28 cellular contexts compared by ENCODE assay signal in the genomic region with DNA sequence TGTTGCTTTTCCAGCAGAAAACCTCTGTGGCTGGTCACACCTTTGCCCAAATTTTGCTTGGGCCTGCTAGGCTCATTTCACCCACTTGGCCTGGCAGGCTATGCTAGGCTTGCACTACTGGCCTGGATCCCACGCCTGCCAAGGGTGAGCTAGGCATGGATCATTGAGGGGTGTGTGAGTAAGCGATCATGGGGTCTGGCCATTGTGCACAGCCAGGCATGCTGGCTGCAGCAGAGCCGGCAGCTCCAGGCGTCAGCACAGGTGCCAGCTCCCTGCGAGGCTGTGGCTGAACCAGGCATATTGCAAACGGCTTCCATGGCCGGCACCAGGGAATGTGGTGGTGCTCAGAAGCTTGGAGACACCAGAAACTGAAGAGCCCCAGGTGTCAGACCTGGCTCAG. TPM values are rescaled to one million over a fixed set of nuclear protein-coding genes. Genes with fewer than 3 reads are reported as not detected.
DNase-seq lines count a peak whose midpoint lies in the region; ATAC-seq, FAIRE-seq and TF ChIP-seq lines count a peak whose summit lies in the region.
"Had no signal": no experiment of that assay in that cellular context is flagged by ENCODE, and none has a peak within 500 bp of the region (broad histone marks: within the 10 kb centered on the region; RNA-seq: fewer than 3 reads in every experiment).

No MANE protein-coding gene starts in this region.

- no peaks in the 10 kb centered on the region for H3K9me2 ChIP-seq in PC-9 (ENCODE audit: insufficient read depth)

- H3K36me3 ChIP-seq in HepG2 (replicated peaks in 1 of 2; ENCODE audit: control insufficient read depth in 1 of 2, insufficient read depth in 2 of 2, low read length in 2 of 2) (no peaks in the 10 kb centered on the region), right lobe of liver (no peaks in the 10 kb centered on the region), bronchial epithelial cell (ENCODE audit: control insufficient read depth, insufficient read depth, low read length) (no peaks in the 10 kb centered on the region), PC-9 (ENCODE audit: low read depth) (no peaks in the 10 kb centered on the region)
- H3K36me3 ChIP-seq: BE2C, HAP-1 had no signal

- in situ Hi-C loops in HepG2 (cut with HindIII; ENCODE audit: extremely low pct_ligation_motif_present, low pct_unique_long_range_greater_than_20kb), result no loop called here

- POLR2A ChIA-PET in HepG2 (lab: Yijun Ruan, JAX) (interaction anchor here (1.5 kb wide), 1 partner anchor 20 kb away, joined by 3 read pairs; a partner anchor contains a TSS), PC-9 (lab: Charles Lee; ENCODE audit: unreplicated experiment) (interaction anchor here (0.7 kb wide), 1 partner anchor 286 kb away, joined by 3 read pairs; no protein-coding TSS in a partner anchor)

- no peak for DNase-seq in HepG2 (ENCODE audit: low spot score)
- no peak for DNase-seq in right lobe of liver
- DNase-seq in bronchial epithelial cell (ENCODE audit: low read depth), result peak; percentile 7
- DNase-seq in midbrain (lab: John Stamatoyannopoulos, UW), result peak; percentile 53
- DNase-seq in urothelium cell line (ENCODE audit: low spot score), result no peak
- DNase-seq in PC-9, result no peak
- DNase-seq: activated CD8-positive, alpha-beta memory T cell treated with anti-CD3 and anti-CD28 coated beads for 24 hours; activated naive CD4-positive, alpha-beta T cell; activated T-cell treated with anti-CD3 and anti-CD28 coated beads, Interleukin-2, amount 50 U/mL, for 4 hours; BE2C; DMS153; foreskin fibroblast; naive B cell; NCI-H2081 treated with DMSO at 0.1 percent for 48 hours; NCI-H345; NCI-H748 treated with DMSO at 0.1 percent for 48 hours; stimulated activated CD4-positive, alpha-beta T cell treated with anti-CD3 and anti-CD28 coated beads, Interleukin-2, amount 100 ng/mL, for 24 hours; stomach had no signal

- no peak overlapping the region for H3K4me3 ChIP-seq in HepG2 (replicated peaks in 1 of 3; ENCODE audit: insufficient read depth in 1 of 3, low read depth in 2 of 3, low read length in 3 of 3)
- H3K4me3 ChIP-seq in right lobe of liver, result no peak overlapping the region
- H3K4me3 ChIP-seq in bronchial epithelial cell (ENCODE audit: low read depth, low read length), result no peak overlapping the region
- no peak overlapping the region for H3K4me3 ChIP-seq in PC-9
- H3K4me3 ChIP-seq: HAP-1, K562, SK-N-MC, stomach, tibial nerve had no signal

- no peak overlapping the region for H3K9ac ChIP-seq in HepG2 (ENCODE audit: insufficient read depth, low read depth, low read length)

- FAIRE-seq in HepG2 (lab: Jason Lieb, UNC) (no peak), bronchial epithelial cell (lab: Jason Lieb, UNC) (no peak), urothelium cell line (lab: Jason Lieb, UNC) (peak; percentile 92)
- FAIRE-seq: G401.6, K562 had no signal

- no peaks in the 10 kb centered on the region for H3F3A ChIP-seq in PC-9 (ENCODE audit: insufficient read depth, low read depth)

- ATAC-seq in HepG2, result peak; percentile 64
- ATAC-seq in right lobe of liver, result no peak
- ATAC-seq in GM18520 (IDR thresholded peaks at IDR 0.05; ENCODE audit: unreplicated experiment), result no peak
- ATAC-seq in HG02840 (IDR thresholded peaks at IDR 0.05; ENCODE audit: low FRiP score, unreplicated experiment), result no peak
- ATAC-seq: activated T-cell treated with anti-CD3 and anti-CD28 coated beads, Interleukin-2, amount 50 U/mL, for 4 hours; left lobe of liver had no signal

- BruUV-seq in HepG2 (replicated peaks; lab: Mats Ljungman, UMichigan) (no TSS peak), PC-9 (replicated peaks; lab: Mats Ljungman, UMichigan) (no TSS peak)

- H3K9me3 ChIP-seq in HepG2 (ENCODE audit: low read length) (no peaks in the 10 kb centered on the region), right lobe of liver (no peaks in the 10 kb centered on the region), PC-9 (ENCODE audit: insufficient read depth, low read depth) (no peaks in the 10 kb centered on the region)
- H3K9me3 ChIP-seq: BE2C, HAP-1, stomach, tibial nerve had no signal

- TF ChIP-seq POLR2A in HepG2 (IDR thresholded peaks at IDR 0.05; ENCODE audit: insufficient read depth in 1 of 2, low read depth in 2 of 2, low read length in 2 of 2) (no peak), right lobe of liver (IDR thresholded peaks at IDR 0.05) (no peak)

- H3K27ac ChIP-seq in HepG2 (ENCODE audit: extremely low read length, insufficient read depth, low read length) (no peak overlapping the region), right lobe of liver (no peak overlapping the region), PC-9 (no peak overlapping the region)
- H3K27ac ChIP-seq: RWPE1, SK-N-MC, stomach, tibial nerve had no signal

- intact Hi-C loops in HepG2 (cut with micrococcal nuclease; ENCODE audit: unreplicated experiment), result no loop called here
- intact Hi-C loops in right lobe of liver (cut with DNase I), result no loop called here
- intact Hi-C loops in PC-9 (cut with micrococcal nuclease; ENCODE audit: unreplicated experiment), result no loop called here

- TF ChIP-seq CTCF in HepG2 (CRISPR knock-in tag; IDR thresholded peaks at IDR 0.05) (no peak), right lobe of liver (IDR thresholded peaks at IDR 0.05) (no peak), bronchial epithelial cell (IDR thresholded peaks at IDR 0.05; ENCODE audit: insufficient read depth, low read length, severe bottlenecking) (no peak), PC-9 (conservative IDR thresholded peaks at IDR 0.05) (no peak)

- H3K27me3 ChIP-seq in HepG2 (ENCODE audit: control insufficient read depth in 1 of 2, insufficient read depth in 2 of 2, low read length in 2 of 2), result no peaks in the 10 kb centered on the region
- no peaks in the 10 kb centered on the region for H3K27me3 ChIP-seq in right lobe of liver
- no peaks in the 10 kb centered on the region for H3K27me3 ChIP-seq in bronchial epithelial cell (ENCODE audit: control insufficient read depth, insufficient read depth, low read length)
- no peaks in the 10 kb centered on the region for H3K27me3 ChIP-seq in PC-9 (ENCODE audit: insufficient read depth, low read depth)
- H3K27me3 ChIP-seq: BE2C, stomach, tibial nerve had no signal

- CTCF ChIA-PET in HepG2 (lab: Yijun Ruan, JAX; ENCODE audit: low intra/inter-chr PET ratio, low total read pairs) (no interaction called here), PC-9 (lab: Charles Lee) (interaction anchor here (0.6 kb wide), 1 partner anchor 640 kb away, joined by 3 read pairs; no protein-coding TSS in a partner anchor)

- H2AFZ ChIP-seq in HepG2 (ENCODE audit: low read length) (no peak overlapping the region), PC-9 (no peak overlapping the region)

- no peak for TF ChIP-seq RAD21 in HepG2 (CRISPR knock-in tag; IDR thresholded peaks at IDR 0.05)

- H3K79me2 ChIP-seq in HepG2 (ENCODE audit: insufficient read depth, low read length) (no peaks in the 10 kb centered on the region), PC-9 (ENCODE audit: low read depth) (no peaks in the 10 kb centered on the region)

- H3K4me2 ChIP-seq in HepG2 (ENCODE audit: low read depth, low read length) (no peak overlapping the region), PC-9 (no peak overlapping the region)

- WGBS in HepG2 (ENCODE audit: low lambda C conversion rate), result 35% methylated on average over 4 of the region's 7 CpGs
- WGBS in right lobe of liver (ENCODE audit: insufficient coverage, low coverage, low lambda C conversion rate, missing lambda C conversion rate), result 93% methylated on average over 3 of the region's 7 CpGs

- no peaks in the 10 kb centered on the region for H3K4me1 ChIP-seq in HepG2 (ENCODE audit: insufficient read depth, low read length)
- no peaks in the 10 kb centered on the region for H3K4me1 ChIP-seq in right lobe of liver
- peaks cover 11% of the 10 kb centered on the region for H3K4me1 ChIP-seq in PC-9 (replicated peaks; ENCODE audit: insufficient read depth)
- H3K4me1 ChIP-seq: BE2C, HAP-1, stomach, tibial nerve had no signal

- H4K20me1 ChIP-seq in HepG2 (ENCODE audit: insufficient read depth, low read length) (no peaks in the 10 kb centered on the region), PC-9 (ENCODE audit: insufficient read depth) (no peaks in the 10 kb centered on the region)

- TF ChIP-seq EP300 in HepG2 (IDR thresholded peaks at IDR 0.05; ENCODE audit: low read depth in 2 of 2, low read length in 2 of 2) (no peak), HepG2 (CRISPR knock-in tag; IDR thresholded peaks at IDR 0.05; ENCODE audit: borderline replicate concordance) (no peak)

TF ChIP-seq in HepG2, 621 proteins besides CTCF, POLR2A, EP300 and RAD21 (continues in another document):
- no peak for TF ChIP-seq FOSL2 (CRISPR knock-in tag; IDR thresholded peaks at IDR 0.05)

RNA-seq across cellular contexts. Expression of a gene that starts 19.2 kb away (rescaled TPM):
- total RNA-seq in HepG2 (2016; rRNA removed; fragmentation: Illumina TruSeq; extraction: Trizol) (0.13 and 0.27 TPM in 2 replicates), right lobe of liver (1 to 10 TPM in 5 of 6 experiments, under 1 TPM in 1; 0.98 to 2.6 (median 1.4) TPM), bronchial epithelial cell (0.79 and 2.4 TPM in 2 replicates), PC-9 (2021) (3.1 and 4.1 TPM in 2 replicates)
- total RNA-seq in HepG2 (2016; cell fraction: cytosol; rRNA removed; fragmentation: Illumina TruSeq; extraction: Trizol; ENCODE audit: low read depth), result 0.09 TPM in 1 of 2 replicates, not detected in the other
- 0.24 and 0.25 TPM in 2 replicates for total RNA-seq in HepG2 (2016; cell fraction: insoluble cytoplasmic fraction; rRNA removed; fragmentation: Illumina TruSeq; extraction: Trizol)
- 0.06 and 0.10 TPM in 2 replicates for total RNA-seq in HepG2 (2016; cell fraction: membrane; rRNA removed; fragmentation: Illumina TruSeq; extraction: Trizol)
- total RNA-seq in HepG2 (2016; cell fraction: nucleus; rRNA removed; fragmentation: Illumina TruSeq; extraction: Trizol), result 0.37 and 0.47 TPM in 2 replicates
- polyA plus RNA-seq in HepG2 (2011; rRNA removed), result 0.33 and 0.38 TPM in 2 replicates
- polyA plus RNA-seq in HepG2 (2011; cell fraction: cytosol; rRNA removed), result 0.08 and 0.14 TPM in 2 replicates
- polyA plus RNA-seq in HepG2 (2011; cell fraction: nucleus; rRNA removed), result 0.59 and 0.73 TPM in 2 replicates
- 0.24 and 0.31 TPM in 2 replicates for polyA plus RNA-seq in HepG2 (2012)
- not detected in 2 replicates for polyA plus RNA-seq in HepG2 (2016; cell fraction: cytosol; fragmentation: Illumina TruSeq; extraction: Trizol; ENCODE audit: low read depth)
- polyA plus RNA-seq in HepG2 (2016; cell fraction: insoluble cytoplasmic fraction; fragmentation: Illumina TruSeq; extraction: Trizol; ENCODE audit: low read depth), result 0.05 and 0.12 TPM in 2 replicates
- polyA plus RNA-seq in HepG2 (2016; cell fraction: membrane; fragmentation: Illumina TruSeq; extraction: Trizol; ENCODE audit: low read depth), result not detected in 2 replicates
- 0.79 and 0.90 TPM in 2 replicates for polyA plus RNA-seq in HepG2 (2016; cell fraction: nucleus; fragmentation: Illumina TruSeq; extraction: Trizol; ENCODE audit: insufficient read depth, low read depth)
- polyA minus RNA-seq in HepG2 (2011; rRNA and poly(A)+ RNA removed; ENCODE audit: low replicate concordance), result 0.14 and 0.98 TPM in 2 replicates
- not detected in 2 replicates for polyA minus RNA-seq in HepG2 (2011; cell fraction: cytosol; rRNA and poly(A)+ RNA removed)
- 1.1 and 1.5 TPM in 2 replicates for polyA minus RNA-seq in HepG2 (2011; cell fraction: nucleus; rRNA and poly(A)+ RNA removed)
- total RNA-seq: HT-29 had no signal

Comparison
In these comparisons a context has a peak if more than half of its experiments do, and no peak if none do; other contexts are left out.
1. DNase-seq: peak in bronchial epithelial cell (single experiment) and midbrain (single experiment); none in HepG2 (single experiment), right lobe of liver (0 of 3), urothelium cell line (single experiment) and PC-9 (0 of 2).